ENCODE assay signal across 8 cellular contexts in the genomic region with DNA sequence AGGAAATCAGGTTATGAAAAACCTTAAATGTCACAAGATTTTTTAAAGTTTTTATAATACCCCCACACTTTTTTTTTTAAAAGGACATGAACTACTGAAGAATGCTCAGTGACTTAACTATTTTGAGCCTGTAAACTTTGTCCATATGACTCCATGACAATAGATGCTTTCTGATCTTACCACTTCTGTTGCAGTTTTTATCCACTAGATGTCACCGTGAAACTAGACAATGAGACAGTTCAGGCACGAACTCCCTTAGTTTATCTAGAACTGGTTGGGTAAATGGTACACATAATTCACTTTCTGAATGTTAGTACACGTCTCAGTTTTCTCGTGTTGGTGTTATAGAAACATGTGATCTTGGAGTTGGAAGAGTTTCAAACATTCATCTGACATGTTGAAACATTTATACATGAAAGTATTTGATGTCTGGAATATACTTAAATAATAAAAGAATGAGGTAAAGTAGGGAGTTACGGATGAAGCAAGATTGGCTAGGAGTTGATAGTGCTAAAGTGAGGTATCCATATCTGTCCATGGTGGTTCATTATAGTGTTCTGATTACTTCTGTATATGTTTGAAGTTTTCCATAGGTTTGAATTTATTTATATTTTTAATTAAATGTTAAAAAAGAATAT.
DNase-seq lines count a peak whose midpoint lies in the region; ATAC-seq and TF ChIP-seq lines count a peak whose summit lies in the region.

No MANE protein-coding gene starts in this region.

- H3K9me3 ChIP-seq in NT2/D1 (ENCODE audit: insufficient read depth, low read length) (no peaks in the 10 kb centered on the region), tibial artery (no peaks in the 10 kb centered on the region)

- intact Hi-C loops in tibial artery (cut with DNase I; ENCODE audit: low total_unique reads): no loop called here

- H3K9ac ChIP-seq in NT2/D1 (ENCODE audit: insufficient read length, low read depth): no peak overlapping the region

- DNase-seq in NCI-H2029 (lab: John Stamatoyannopoulos, UW) (peak; percentile 11), NCI-H2029 treated with DMSO at 0.1 percent for 48 hours (lab: John Stamatoyannopoulos, UW) (no peak), HS-5 (ENCODE audit: low read depth) (peak; percentile 50), NT2/D1 (ENCODE audit: low read depth, low spot score) (peak; percentile 47), left kidney (ENCODE audit: low read depth, low spot score) (peak; percentile 90), tibial artery (no peak)
- DNase-seq in central memory CD4-positive, alpha-beta T cell: peak; percentile 57

- H3K27me3 ChIP-seq in NT2/D1 (ENCODE audit: insufficient read depth, insufficient read length): no peaks in the 10 kb centered on the region
- no peaks in the 10 kb centered on the region for H3K27me3 ChIP-seq in tibial artery

- peak; percentile 98 for ATAC-seq in GM21390 (IDR thresholded peaks at IDR 0.05; ENCODE audit: unreplicated experiment)

- H3K27ac ChIP-seq in tibial artery: no peak overlapping the region

- H3K36me3 ChIP-seq in NT2/D1 (ENCODE audit: insufficient read depth, insufficient read length, low read length) (no peaks in the 10 kb centered on the region), tibial artery (no peaks in the 10 kb centered on the region)

- peak; percentile 43 to 69 for TF ChIP-seq CTCF in tibial artery (IDR thresholded peaks at IDR 0.05)

- H3K4me1 ChIP-seq in NT2/D1 (ENCODE audit: insufficient read depth, insufficient read length): no peaks in the 10 kb centered on the region
- H3K4me1 ChIP-seq in tibial artery: no peaks in the 10 kb centered on the region

- H3K4me3 ChIP-seq in NT2/D1 (ENCODE audit: insufficient read length, low read depth): no peak overlapping the region
- no peak overlapping the region for H3K4me3 ChIP-seq in tibial artery

Comparison
In these comparisons a context has a peak if more than half of its experiments do, and no peak if none do; other contexts are left out.
1. DNase-seq: peak in NCI-H2029 (single experiment), HS-5 (single experiment), NT2/D1 (single experiment), central memory CD4-positive, alpha-beta T cell (single experiment) and left kidney (single experiment); none in NCI-H2029 treated with DMSO at 0.1 percent for 48 hours (single experiment) and tibial artery (0 of 2).